In genomic region chr2:26009567-26009963, GRCh38 we compare ENCODE assay signal across 23 cellular contexts. TPM values are rescaled to one million over a fixed set of nuclear protein-coding genes. Genes with fewer than 3 reads are reported as not detected.
DNase-seq lines count a peak whose midpoint lies in the region; ATAC-seq and TF ChIP-seq lines count a peak whose summit lies in the region.
"Had no signal": no experiment of that assay in that cellular context is flagged by ENCODE, and none has a peak within 500 bp of the region (broad histone marks: within the 10 kb centered on the region; RNA-seq: fewer than 3 reads in every experiment).

No MANE protein-coding gene starts in this region.

- ATAC-seq in PC-3: no peak
- ATAC-seq in effector memory CD8-positive, alpha-beta T cell (replicated peaks): no peak
- ATAC-seq: stimulated activated effector memory CD8-positive, alpha-beta T cell treated with anti-CD3 and anti-CD28 coated beads, Interleukin-12 subunit alpha, Interleukin-12 subunit beta, amount 100 ng/mL, for 72 hours had no signal

- no peaks in the 10 kb centered on the region for H3K27me3 ChIP-seq in Caco-2 (replicated peaks; ENCODE audit: control insufficient read depth, insufficient read depth, low read length)
- H3K27me3 ChIP-seq in PC-3 (ENCODE audit: low read length): no peaks in the 10 kb centered on the region
- no peaks in the 10 kb centered on the region for H3K27me3 ChIP-seq in fibroblast of lung (ENCODE audit: control insufficient read depth, insufficient read depth, low read length)
- H3K27me3 ChIP-seq: vagina had no signal

- no peak for DNase-seq in Caco-2
- no peak for DNase-seq in PC-3
- no peak for DNase-seq in fibroblast of lung (ENCODE audit: low read depth in 2 of 2)
- no peak for DNase-seq in effector memory CD8-positive, alpha-beta T cell
- DNase-seq in NK-92 (lab: John Stamatoyannopoulos, UW; ENCODE audit: unreplicated experiment): no peak
- DNase-seq in NCI-H2196 treated with DMSO at 0.1 percent for 48 hours (lab: John Stamatoyannopoulos, UW; ENCODE audit: unreplicated experiment): no peak
- DNase-seq in NCI-H524 (lab: John Stamatoyannopoulos, UW): no peak
- DNase-seq: activated CD4-positive, alpha-beta T cell treated with anti-CD3 and anti-CD28 coated beads for 48 hours; activated naive CD4-positive, alpha-beta T cell; activated T-cell treated with anti-CD3 and anti-CD28 coated beads, Interleukin-2, amount 50 U/mL, for 48 hours; amniotic stem cell; glutamatergic neuron; H9; Karpas-422; NCI-H1694 treated with DMSO at 0.1 percent for 48 hours; NCI-H2171; NCI-H526 treated with DMSO at 0.1 percent for 48 hours; SK-N-SH; stimulated activated CD4-positive, alpha-beta T cell treated with anti-CD3 and anti-CD28 coated beads, Interleukin-2, amount 100 ng/mL, for 48 hours; T-helper 17 cell had no signal

- H3K27me3 Mint-ChIP-seq in Caco-2 (ENCODE audit: insufficient read depth, unreplicated experiment): no peaks in the 10 kb centered on the region
- no peaks in the 10 kb centered on the region for H3K27me3 Mint-ChIP-seq in effector memory CD8-positive, alpha-beta T cell
- H3K27me3 Mint-ChIP-seq: T-helper 17 cell had no signal

- H3K9me3 Mint-ChIP-seq in Caco-2 (ENCODE audit: unreplicated experiment): no peaks in the 10 kb centered on the region
- H3K9me3 Mint-ChIP-seq in effector memory CD8-positive, alpha-beta T cell: no peaks in the 10 kb centered on the region
- H3K9me3 Mint-ChIP-seq: stimulated activated effector memory CD8-positive, alpha-beta T cell treated with anti-CD3 and anti-CD28 coated beads, Interleukin-12 subunit alpha, Interleukin-12 subunit beta, amount 100 ng/mL, for 72 hours had no signal

- H3K27ac ChIP-seq in PC-3 (ENCODE audit: low read length): peak overlapping the region; percentile 94
- H3K27ac ChIP-seq in fibroblast of lung (ENCODE audit: insufficient read depth, low read length): no peak overlapping the region
- H3K27ac ChIP-seq in skin epidermis: peak overlapping the region in 14 of 21 experiments; percentile 40 to 85 (median 60)
- H3K27ac ChIP-seq: vagina had no signal

- peak overlapping the region; percentile 65 for H3K27ac Mint-ChIP-seq in Caco-2 (ENCODE audit: unreplicated experiment)
- H3K27ac Mint-ChIP-seq in effector memory CD8-positive, alpha-beta T cell: no peak overlapping the region
- H3K27ac Mint-ChIP-seq: H9; stimulated activated effector memory CD8-positive, alpha-beta T cell treated with anti-CD3 and anti-CD28 coated beads, Interleukin-12 subunit alpha, Interleukin-12 subunit beta, amount 100 ng/mL, for 72 hours; T-helper 17 cell had no signal

- peaks cover 14% of the 10 kb centered on the region for H3F3A ChIP-seq in PC-3 (ENCODE audit: low read length, unreplicated experiment)

- H3K4me1 Mint-ChIP-seq in Caco-2 (ENCODE audit: low read depth, unreplicated experiment): peaks cover 45% of the 10 kb centered on the region
- peaks cover 0 to 2% of the 10 kb centered on the region in 2 donors for H3K4me1 Mint-ChIP-seq in effector memory CD8-positive, alpha-beta T cell (ENCODE audit: low read depth in 2 of 2)
- H3K4me1 Mint-ChIP-seq: stimulated activated effector memory CD8-positive, alpha-beta T cell treated with anti-CD3 and anti-CD28 coated beads, Interleukin-12 subunit alpha, Interleukin-12 subunit beta, amount 100 ng/mL, for 72 hours; T-helper 17 cell had no signal

- H3K9me2 ChIP-seq in PC-3 (replicated peaks; ENCODE audit: low read length): no peaks in the 10 kb centered on the region
- H3K9me2 ChIP-seq: SK-N-SH had no signal

- POLR2A ChIA-PET in Caco-2 (lab: Charles Lee): no interaction called here
- POLR2A ChIA-PET in PC-3 (lab: Charles Lee; ENCODE audit: unreplicated experiment): no interaction called here

- H3K36me3 ChIP-seq in Caco-2 (ENCODE audit: control insufficient read depth, insufficient read depth, low read length): no peaks in the 10 kb centered on the region
- H3K36me3 ChIP-seq in PC-3 (ENCODE audit: low read depth, low read length): no peaks in the 10 kb centered on the region
- H3K36me3 ChIP-seq in fibroblast of lung (ENCODE audit: control insufficient read depth, insufficient read depth, low read length): no peaks in the 10 kb centered on the region
- H3K36me3 ChIP-seq: vagina had no signal

- H3K9ac ChIP-seq in PC-3 (ENCODE audit: low read length) (peak overlapping the region; percentile 65), fibroblast of lung (ENCODE audit: insufficient read depth, low read length) (no peak overlapping the region)
- H3K9ac ChIP-seq: SK-N-SH had no signal

- intact Hi-C loops in Caco-2 (cut with micrococcal nuclease; ENCODE audit: unreplicated experiment): no loop called here
- intact Hi-C loops in PC-3 (cut with micrococcal nuclease): no loop called here

- no peak overlapping the region for H3K4me3 Mint-ChIP-seq in Caco-2 (ENCODE audit: unreplicated experiment)
- no peak overlapping the region for H3K4me3 Mint-ChIP-seq in effector memory CD8-positive, alpha-beta T cell
- H3K4me3 Mint-ChIP-seq: H9; stimulated activated effector memory CD8-positive, alpha-beta T cell treated with anti-CD3 and anti-CD28 coated beads, Interleukin-12 subunit alpha, Interleukin-12 subunit beta, amount 100 ng/mL, for 72 hours; T-helper 17 cell had no signal

- H3K4me2 ChIP-seq in PC-3 (ENCODE audit: low read length) (peak overlapping the region; percentile 64), fibroblast of lung (ENCODE audit: extremely low read depth, insufficient read depth, low read length) (peak overlapping the region; percentile 32)
- H3K4me2 ChIP-seq: SK-N-SH had no signal

- no peak overlapping the region for H2AFZ ChIP-seq in PC-3 (ENCODE audit: low read length)
- H2AFZ ChIP-seq in fibroblast of lung (ENCODE audit: low read length): no peak overlapping the region

- peaks cover 21% of the 10 kb centered on the region for H3K36me3 Mint-ChIP-seq in Caco-2 (ENCODE audit: insufficient read depth, unreplicated experiment)
- H3K36me3 Mint-ChIP-seq in effector memory CD8-positive, alpha-beta T cell (ENCODE audit: insufficient read depth): no peaks in the 10 kb centered on the region
- H3K36me3 Mint-ChIP-seq: stimulated activated effector memory CD8-positive, alpha-beta T cell treated with anti-CD3 and anti-CD28 coated beads, Interleukin-12 subunit alpha, Interleukin-12 subunit beta, amount 100 ng/mL, for 72 hours had no signal

- no peak overlapping the region for H3K4me3 ChIP-seq in Caco-2 (ENCODE audit: low read depth, low read length)
- H3K4me3 ChIP-seq in PC-3 (ENCODE audit: low read length): peak overlapping the region; percentile 11; the same call in 1 of the 2 replicates
- H3K4me3 ChIP-seq in fibroblast of lung (replicated peaks in 1 of 4; ENCODE audit: control extremely low read depth in 1 of 4, insufficient read depth in 1 of 4, low read depth in 3 of 4, low read length in 4 of 4): no peak overlapping the region
- no peak overlapping the region for H3K4me3 ChIP-seq in skin epidermis
- H3K4me3 ChIP-seq: vagina had no signal

- no TSS peak for BruUV-seq in Caco-2 (replicated peaks; lab: Mats Ljungman, UMichigan)
- BruUV-seq in PC-3 (replicated peaks; lab: Mats Ljungman, UMichigan): no TSS peak

- no peak for TF ChIP-seq CTCF in Caco-2 (IDR thresholded peaks at IDR 0.05; ENCODE audit: insufficient read depth in 1 of 2, low read depth in 1 of 2, low read length in 1 of 2, severe bottlenecking in 1 of 2, unreplicated experiment in 1 of 2)
- TF ChIP-seq CTCF in PC-3 (conservative IDR thresholded peaks at IDR 0.05; ENCODE audit: low read depth, low read length): no peak
- no peak for TF ChIP-seq CTCF in fibroblast of lung (conservative IDR thresholded peaks at IDR 0.05 in 1 of 2, IDR thresholded peaks at IDR 0.05 in 1 of 2; ENCODE audit: low read depth in 1 of 2, low read length in 2 of 2)

- peaks cover 38% of the 10 kb centered on the region for H3K4me1 ChIP-seq in Caco-2
- peaks cover 51% of the 10 kb centered on the region for H3K4me1 ChIP-seq in PC-3 (ENCODE audit: insufficient read depth, low read length)
- peaks cover 15% of the 10 kb centered on the region for H3K4me1 ChIP-seq in fibroblast of lung (ENCODE audit: control insufficient read depth, extremely low read depth, insufficient read depth, low read length)

- H3K9me3 ChIP-seq in Caco-2: no peaks in the 10 kb centered on the region
- H3K9me3 ChIP-seq in PC-3 (ENCODE audit: low read length): no peaks in the 10 kb centered on the region
- H3K9me3 ChIP-seq in fibroblast of lung (ENCODE audit: control insufficient read depth, insufficient read depth, low read depth, low read length): no peaks in the 10 kb centered on the region
- H3K9me3 ChIP-seq: SK-N-SH, vagina had no signal

- CTCF ChIA-PET in Caco-2 (lab: Charles Lee): interaction anchor here (0.8 kb wide), 1 partner anchor 12 kb away, joined by 3 read pairs; no protein-coding TSS in a partner anchor
- CTCF ChIA-PET in PC-3 (lab: Charles Lee): interaction anchor here (1.2 kb wide), 1 partner anchor 18 kb away, joined by 6 read pairs; no protein-coding TSS in a partner anchor

- H3K79me2 ChIP-seq in PC-3 (ENCODE audit: low read length): no peaks in the 10 kb centered on the region
- H3K79me2 ChIP-seq in fibroblast of lung (ENCODE audit: control insufficient read depth, insufficient read depth, low read length): no peaks in the 10 kb centered on the region

- H4K20me1 ChIP-seq in PC-3 (ENCODE audit: low read length): no peaks in the 10 kb centered on the region
- no peaks in the 10 kb centered on the region for H4K20me1 ChIP-seq in fibroblast of lung (ENCODE audit: control insufficient read depth, extremely low read depth, insufficient read depth, low read length)

RNA-seq across cellular contexts. Expression of gene RAB10, which starts 24.3 kb away (rescaled TPM):
- 203 and 213 TPM in 2 replicates for total RNA-seq in Caco-2 (2022)
- 138 and 149 TPM in 2 replicates for total RNA-seq in PC-3 (2014; rRNA removed)
- 94.1 and 105 TPM in 2 replicates for total RNA-seq in fibroblast of lung
- 253 and 255 TPM in 2 replicates for polyA plus RNA-seq in fibroblast of lung
- polyA plus RNA-seq in fibroblast of lung (2012): 126 and 137 TPM in 2 replicates
- polyA minus RNA-seq in fibroblast of lung (ENCODE audit: low replicate concordance): 9.9 and 10.5 TPM in 2 replicates

RNA-seq across cellular contexts. Expression of gene KIF3C, which starts 27.3 kb away (rescaled TPM):
- total RNA-seq in Caco-2 (2022): 7.1 and 9.2 TPM in 2 replicates
- total RNA-seq in PC-3 (2014; rRNA removed): 12.8 and 20.1 TPM in 2 replicates
- total RNA-seq in fibroblast of lung: 9.0 and 13.0 TPM in 2 replicates
- polyA plus RNA-seq in fibroblast of lung: 8.3 and 9.7 TPM in 2 replicates
- 14.6 and 21.1 TPM in 2 replicates for polyA plus RNA-seq in fibroblast of lung (2012)
- polyA minus RNA-seq in fibroblast of lung (ENCODE audit: low replicate concordance): 19.3 and 20.0 TPM in 2 replicates
